Comparison of ENCODE assay signal across 15 cellular contexts in the genomic region with DNA sequence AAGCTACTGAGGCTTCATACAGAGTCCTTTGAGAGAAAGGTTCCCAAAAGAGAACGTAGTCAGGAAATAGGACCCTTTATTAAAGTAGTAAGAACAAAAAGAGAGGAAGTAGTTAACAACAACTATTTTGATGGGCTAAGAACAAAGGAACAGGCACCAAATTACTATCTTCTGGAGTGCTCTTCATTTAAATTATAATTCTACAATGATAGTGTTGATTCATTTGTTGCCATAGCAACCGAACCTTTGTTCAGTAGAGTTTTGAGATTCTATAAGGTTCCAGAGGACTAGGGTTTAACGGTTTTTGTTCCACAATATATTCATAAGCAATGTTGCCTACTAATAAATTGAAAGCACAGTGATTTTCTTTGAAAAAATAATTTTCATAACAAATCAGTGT.
DNase-seq lines count a peak whose midpoint lies in the region; ATAC-seq, FAIRE-seq and TF ChIP-seq lines count a peak whose summit lies in the region.
"Had no signal": no experiment of that assay in that cellular context is flagged by ENCODE, and none has a peak within 500 bp of the region (broad histone marks: within the 10 kb centered on the region; RNA-seq: fewer than 3 reads in every experiment).

No MANE protein-coding gene starts in this region.

- POLR2A ChIA-PET in Panc1 (lab: Charles Lee) = no interaction called here

- H3K36me3 ChIP-seq in Panc1 (ENCODE audit: control insufficient read depth, insufficient read depth, low read length) = no peaks in the 10 kb centered on the region
- no peaks in the 10 kb centered on the region for H3K36me3 ChIP-seq in keratinocyte (ENCODE audit: control insufficient read depth in 2 of 2, extremely low read depth in 1 of 2, insufficient read depth in 2 of 2, low read length in 2 of 2)

- peaks cover 4% of the 10 kb centered on the region for H3K4me1 Mint-ChIP-seq in glutamatergic neuron (ENCODE audit: low read depth, unreplicated experiment)

- H3K27me3 ChIP-seq in HL-60 (ENCODE audit: insufficient read depth, poor library complexity, severe bottlenecking) = no peaks in the 10 kb centered on the region
- no peaks in the 10 kb centered on the region for H3K27me3 ChIP-seq in Panc1 (ENCODE audit: control insufficient read depth, insufficient read depth, low read length)
- H3K27me3 ChIP-seq in keratinocyte (ENCODE audit: control insufficient read depth, extremely low read depth, insufficient read depth, low read length) = no peaks in the 10 kb centered on the region

- H2AFZ ChIP-seq in keratinocyte (ENCODE audit: control insufficient read depth, low read length) = no peak overlapping the region

- H3K4me3 ChIP-seq in HL-60 (replicated peaks; ENCODE audit: insufficient read depth, low read length) = no peak overlapping the region; the same call in 1 of the 2 replicates
- no peak overlapping the region for H3K4me3 ChIP-seq in Panc1 (ENCODE audit: low read depth in 2 of 2, low read length in 2 of 2)
- H3K4me3 ChIP-seq in keratinocyte (ENCODE audit: control insufficient read depth in 2 of 3, extremely low read depth in 1 of 3, insufficient read depth in 2 of 3, low read depth in 1 of 3, low read length in 3 of 3) = no peak overlapping the region

- H3K9me3 ChIP-seq in Panc1 (ENCODE audit: control insufficient read depth, insufficient read depth, low read depth, low read length) (no peaks in the 10 kb centered on the region), keratinocyte (ENCODE audit: control insufficient read depth, low read depth, low read length) (no peaks in the 10 kb centered on the region)

- intact Hi-C loops in Panc1 (cut with micrococcal nuclease; ENCODE audit: unreplicated experiment) = no loop called here

- no peaks in the 10 kb centered on the region for H3K9me3 Mint-ChIP-seq in glutamatergic neuron (ENCODE audit: unreplicated experiment)
- H3K9me3 Mint-ChIP-seq: activated CD4-positive, alpha-beta memory T cell treated with anti-CD3 and anti-CD28 coated beads, Interleukin-2, amount 10 ng/mL, durations not matched to agents 7 days and 5 days; CD4-positive, alpha-beta memory T cell; natural killer cell treated with Interleukin-12 subunit alpha and Interleukin-12 subunit beta and Interleukin-15 and Interleukin-18, amount 100 ng/mL, for 72 hours had no signal

- no peak overlapping the region for H3K4me3 Mint-ChIP-seq in glutamatergic neuron (ENCODE audit: unreplicated experiment)
- H3K4me3 Mint-ChIP-seq: activated CD4-positive, alpha-beta memory T cell treated with anti-CD3 and anti-CD28 coated beads, Interleukin-2, amount 10 ng/mL, durations not matched to agents 7 days and 5 days; CD4-positive, alpha-beta memory T cell; natural killer cell treated with Interleukin-12 subunit alpha and Interleukin-12 subunit beta and Interleukin-15 and Interleukin-18, amount 100 ng/mL, for 72 hours; T-helper 17 cell had no signal

- H3K4me1 ChIP-seq in Panc1 (ENCODE audit: control insufficient read depth, insufficient read depth, low read length) = peaks cover 20% of the 10 kb centered on the region
- H3K4me1 ChIP-seq in keratinocyte (ENCODE audit: control insufficient read depth, extremely low read depth, insufficient read depth, low read length) = peaks cover 26% of the 10 kb centered on the region

- H3K9ac ChIP-seq in keratinocyte (ENCODE audit: control insufficient read depth, extremely low read depth, insufficient read depth, low read length) = peak overlapping the region; percentile 35

- BruUV-seq in Panc1 (replicated peaks; lab: Mats Ljungman, UMichigan) = no TSS peak

- no peaks in the 10 kb centered on the region for H3K36me3 Mint-ChIP-seq in glutamatergic neuron (ENCODE audit: unreplicated experiment)
- H3K36me3 Mint-ChIP-seq: natural killer cell treated with Interleukin-12 subunit alpha and Interleukin-12 subunit beta and Interleukin-15 and Interleukin-18, amount 100 ng/mL, for 72 hours had no signal

- no peaks in the 10 kb centered on the region for H4K20me1 ChIP-seq in keratinocyte (ENCODE audit: control insufficient read depth, extremely low read depth, insufficient read depth, low read length)

- H3K4me2 ChIP-seq in keratinocyte (ENCODE audit: control insufficient read depth, extremely low read depth, insufficient read depth, low read depth, low read length) = peak overlapping the region; percentile 70

- CTCF ChIA-PET in Panc1 (lab: Charles Lee) = no interaction called here

- H3K27me3 Mint-ChIP-seq in glutamatergic neuron (ENCODE audit: unreplicated experiment) = peaks cover 5% of the 10 kb centered on the region
- H3K27me3 Mint-ChIP-seq: activated CD4-positive, alpha-beta memory T cell treated with anti-CD3 and anti-CD28 coated beads, Interleukin-2, amount 10 ng/mL, durations not matched to agents 7 days and 5 days; CD4-positive, alpha-beta memory T cell; natural killer cell treated with Interleukin-12 subunit alpha and Interleukin-12 subunit beta and Interleukin-15 and Interleukin-18, amount 100 ng/mL, for 72 hours; T-helper 17 cell had no signal

- no peak overlapping the region for H3K27ac Mint-ChIP-seq in glutamatergic neuron (ENCODE audit: unreplicated experiment)
- H3K27ac Mint-ChIP-seq: activated CD4-positive, alpha-beta memory T cell treated with anti-CD3 and anti-CD28 coated beads, Interleukin-2, amount 10 ng/mL, durations not matched to agents 7 days and 5 days; CD4-positive, alpha-beta memory T cell; natural killer cell treated with Interleukin-12 subunit alpha and Interleukin-12 subunit beta and Interleukin-15 and Interleukin-18, amount 100 ng/mL, for 72 hours; T-helper 17 cell had no signal

- dilution Hi-C loops in keratinocyte (cut with MboI; ENCODE audit: extremely low pct_ligation_motif_present, low sequenced_read_pairs) = no loop called here

- H3K79me2 ChIP-seq in keratinocyte (ENCODE audit: control insufficient read depth, insufficient read depth, low read length) = peaks cover 4% of the 10 kb centered on the region

- no peak for FAIRE-seq in keratinocyte (lab: Jason Lieb, UNC)
- FAIRE-seq: GM12891 had no signal

- in situ Hi-C loops in Panc1 (cut with HindIII; ENCODE audit: low pct_unique_long_range_greater_than_20kb, low sequenced_read_pairs) = no loop called here

- no peaks in the 10 kb centered on the region for H3K9me1 ChIP-seq in keratinocyte (ENCODE audit: control insufficient read depth, extremely low read depth, insufficient read depth, low read length)

- no peak for ATAC-seq in Panc1
- ATAC-seq in GM19397 (IDR thresholded peaks at IDR 0.05; ENCODE audit: unreplicated experiment) = no peak
- ATAC-seq: natural killer cell treated with Interleukin-12 subunit alpha and Interleukin-12 subunit beta and Interleukin-15 and Interleukin-18, amount 100 ng/mL, for 72 hours had no signal

- TF ChIP-seq CTCF in HL-60 (IDR thresholded peaks at IDR 0.05; ENCODE audit: insufficient read depth, low read length) (no peak), Panc1 (IDR thresholded peaks at IDR 0.05) (no peak), keratinocyte (optimal IDR thresholded peaks at IDR 0.05 in 1 of 3, IDR thresholded peaks at IDR 0.05 in 1 of 3, conservative IDR thresholded peaks at IDR 0.05 in 1 of 3; ENCODE audit: extremely low read depth in 1 of 3, insufficient read depth in 2 of 3, low read length in 3 of 3) (no peak), GM20000 (IDR thresholded peaks at IDR 0.05; ENCODE audit: extremely low read depth, missing control alignments) (no peak), glutamatergic neuron (IDR thresholded peaks at IDR 0.05; ENCODE audit: partially characterized antibody, unreplicated experiment) (no peak)

- DNase-seq in AML-193 (lab: John Stamatoyannopoulos, UW) = peak; percentile 46 to 49
- DNase-seq in HL-60 (ENCODE audit: low read depth in 1 of 2, low spot score in 1 of 2) = no peak
- no peak for DNase-seq in Panc1 (ENCODE audit: low read depth, low spot score)
- no peak for DNase-seq in keratinocyte (ENCODE audit: low read depth, low spot score)
- DNase-seq in GM20000 (ENCODE audit: low spot score) = no peak
- DNase-seq in glutamatergic neuron = no peak
- DNase-seq in EL = no peak
- DNase-seq: activated CD4-positive, alpha-beta memory T cell treated with anti-CD3 and anti-CD28 coated beads, Interleukin-2, amount 10 ng/mL, durations not matched to agents 7 days and 5 days; CD4-positive, alpha-beta memory T cell; NCI-H526 treated with DMSO at 0.1 percent for 48 hours; stimulated activated naive CD4-positive, alpha-beta T cell treated with Interleukin-2 at 50 U/mL for 16 hours; T-helper 17 cell had no signal

- H3K27ac ChIP-seq in HL-60 (replicated peaks) = peak overlapping the region; percentile 91
- H3K27ac ChIP-seq in Panc1 (ENCODE audit: low read length) = peak overlapping the region; percentile 40; the same call in 1 of the 2 replicates
- H3K27ac ChIP-seq in keratinocyte (ENCODE audit: control insufficient read depth, insufficient read depth, low read length) = peak overlapping the region; percentile 78

Comparison
In these comparisons a context has a peak if more than half of its experiments do, and no peak if none do; other contexts are left out.
1. DNase-seq: peak in AML-193 (2 of 2); none in HL-60 (0 of 2), Panc1 (single experiment), keratinocyte (single experiment), GM20000 (single experiment), glutamatergic neuron (single experiment) and EL (single experiment).
2. H3K27ac ChIP-seq: peak in every context shown above with its lines; median percentile 91 in HL-60; 78 in keratinocyte; 40 in Panc1.